In the genomic region with DNA sequence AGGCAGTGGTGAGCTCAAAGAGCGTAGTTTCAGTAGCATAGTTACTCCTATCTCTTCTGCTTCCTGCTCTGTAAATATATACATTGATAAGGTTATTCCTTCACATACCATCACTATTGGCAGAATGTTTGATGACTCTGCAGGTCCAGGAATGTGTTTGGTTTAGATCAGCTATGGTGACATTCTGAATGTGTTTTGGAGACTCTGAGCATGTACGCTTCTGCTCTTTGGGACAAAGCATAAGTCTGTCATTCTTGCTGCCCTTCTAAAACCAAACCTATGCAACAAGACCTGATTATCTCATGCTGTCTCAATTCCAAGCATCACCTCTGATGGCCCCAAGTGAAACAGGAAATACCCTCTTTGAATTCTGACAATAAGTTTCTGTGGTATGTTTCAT, we compare ENCODE assay signal across 23 cellular contexts.
DNase-seq lines count a peak whose midpoint lies in the region; ATAC-seq, FAIRE-seq and TF ChIP-seq lines count a peak whose summit lies in the region.
"Had no signal": no experiment of that assay in that cellular context is flagged by ENCODE, and none has a peak within 500 bp of the region (broad histone marks: within the 10 kb centered on the region; RNA-seq: fewer than 3 reads in every experiment).

No MANE protein-coding gene starts in this region.

- H3K36me3 ChIP-seq in Caco-2 (ENCODE audit: control insufficient read depth, insufficient read depth, low read length) = no peaks in the 10 kb centered on the region
- no peaks in the 10 kb centered on the region for H3K36me3 ChIP-seq in mesodermal cell (ENCODE audit: control insufficient read depth, insufficient read depth, low read length)
- H3K36me3 ChIP-seq: BE2C; BLaER1 treated with 17β-estradiol and CSF1 and Interleukin-3, amounts not matched to agents 10 nM and 100 nM had no signal

- no peak overlapping the region for H3K4me2 ChIP-seq in A549
- H3K4me2 ChIP-seq: BLaER1 treated with 17β-estradiol and CSF1 and Interleukin-3, amounts not matched to agents 10 nM and 100 nM; GM23338 had no signal

- CTCF ChIA-PET in A549 (lab: Yijun Ruan, JAX) = no interaction called here
- CTCF ChIA-PET in Caco-2 (lab: Charles Lee) = interaction anchor here (1.5 kb wide), 1 partner anchor 155 kb away, joined by 9 read pairs; no protein-coding TSS in a partner anchor

- POLR2A ChIA-PET in A549 (lab: Yijun Ruan, JAX) (no interaction called here), Caco-2 (lab: Charles Lee) (interaction anchor here (0.6 to 1.2 kb wide), 2 partner anchors 11 to 201 kb away, joined by 4 to 6 read pairs; no protein-coding TSS in a partner anchor)

- no peak overlapping the region for H3K4me3 ChIP-seq in A549
- no peak overlapping the region for H3K4me3 ChIP-seq in Caco-2 (ENCODE audit: low read depth, low read length)
- no peak overlapping the region for H3K4me3 ChIP-seq in mesodermal cell (ENCODE audit: extremely low read depth, insufficient read depth, low read length, poor library complexity, severe bottlenecking)
- H3K4me3 ChIP-seq: BLaER1 treated with 17β-estradiol and CSF1 and Interleukin-3, amounts not matched to agents 10 nM and 100 nM; GM23338 had no signal

- peaks cover 11% of the 10 kb centered on the region for H3K36me3 Mint-ChIP-seq in Caco-2 (ENCODE audit: insufficient read depth, unreplicated experiment)
- H3K36me3 Mint-ChIP-seq: CD14-positive monocyte; CD8-positive, alpha-beta memory T cell had no signal

- intact Hi-C loops in Caco-2 (cut with micrococcal nuclease; ENCODE audit: unreplicated experiment) = loop anchor here (1.0 to 5.0 kb wide), 5 partner anchors 12 to 1356 kb away; partner anchors contain the start of gene FLRT3

- peak; percentile 73 for FAIRE-seq in A549 (lab: Jason Lieb, UNC)
- FAIRE-seq: GM12891, GM18507, GM19239 had no signal

- WGBS in A549 (ENCODE audit: missing lambda C conversion rate) = 39% methylated on average over 2 of the region's 2 CpGs
- WGBS in mesodermal cell (ENCODE audit: insufficient coverage in 2 of 2), 2 experiments = no CpG with 5 or more reads among the region's 2 CpGs

- H3K9me3 ChIP-seq in A549 (no peaks in the 10 kb centered on the region), Caco-2 (no peaks in the 10 kb centered on the region), mesodermal cell (ENCODE audit: control insufficient read depth, low read length) (no peaks in the 10 kb centered on the region)
- H3K9me3 ChIP-seq: BE2C; BLaER1 treated with 17β-estradiol and CSF1 and Interleukin-3, amounts not matched to agents 10 nM and 100 nM had no signal

- peaks cover 55% of the 10 kb centered on the region for H3K4me1 Mint-ChIP-seq in Caco-2 (ENCODE audit: low read depth, unreplicated experiment)
- H3K4me1 Mint-ChIP-seq: CD14-positive monocyte; CD8-positive, alpha-beta memory T cell had no signal

- no peaks in the 10 kb centered on the region for H3K27me3 ChIP-seq in Caco-2 (replicated peaks; ENCODE audit: control insufficient read depth, insufficient read depth, low read length)
- H3K27me3 ChIP-seq: BE2C; BLaER1 treated with 17β-estradiol and CSF1 and Interleukin-3, amounts not matched to agents 10 nM and 100 nM had no signal

- TF ChIP-seq CTCF in A549 (IDR thresholded peaks at IDR 0.05) (no peak), Caco-2 (IDR thresholded peaks at IDR 0.05; ENCODE audit: insufficient read depth in 1 of 2, low read depth in 1 of 2, low read length in 1 of 2, severe bottlenecking in 1 of 2, unreplicated experiment in 1 of 2) (no peak)

- BruUV-seq in Caco-2 (replicated peaks; lab: Mats Ljungman, UMichigan) = no TSS peak

- H3K27ac Mint-ChIP-seq in Caco-2 (ENCODE audit: unreplicated experiment) = peak overlapping the region; percentile 58
- H3K27ac Mint-ChIP-seq: CD14-positive monocyte; CD4-positive, alpha-beta T cell; CD8-positive, alpha-beta memory T cell; GM23338; H9 had no signal

- no peak for TF ChIP-seq POLR2A in A549 (IDR thresholded peaks at IDR 0.05; ENCODE audit: low read length)

- H3K27me3 Mint-ChIP-seq in Caco-2 (ENCODE audit: insufficient read depth, unreplicated experiment) = no peaks in the 10 kb centered on the region
- H3K27me3 Mint-ChIP-seq: CD4-positive, alpha-beta T cell; CD8-positive, alpha-beta memory T cell had no signal

- no peak for DNase-seq in A549 (ENCODE audit: low read depth in 1 of 2, low spot score in 1 of 2)
- peak; percentile 76 to 81 for DNase-seq in Caco-2
- DNase-seq in kidney tubule cell (ENCODE audit: low spot score) = peak; percentile 16
- DNase-seq in NCI-H82 treated with DMSO at 0.1 percent for 48 hours (lab: John Stamatoyannopoulos, UW; ENCODE audit: unreplicated experiment) = no peak
- no peak for DNase-seq in NCI-H2227 treated with DMSO at 0.1 percent for 48 hours (lab: John Stamatoyannopoulos, UW)
- DNase-seq: AML-193; BE2C; Calu3; CD4-positive, alpha-beta T cell; CD8-positive, alpha-beta memory T cell; DMS79; EL; GDM1; H9 had no signal

- H3K4me3 Mint-ChIP-seq in Caco-2 (ENCODE audit: unreplicated experiment) = peak overlapping the region; percentile 51
- H3K4me3 Mint-ChIP-seq: CD14-positive monocyte; CD4-positive, alpha-beta T cell; CD8-positive, alpha-beta memory T cell; GM23338; H9 had no signal

- ATAC-seq in A549 (no peak), GM18517 (IDR thresholded peaks at IDR 0.05; ENCODE audit: unreplicated experiment) (no peak)
- ATAC-seq: GM23338, HCT116 had no signal

- H3K27ac ChIP-seq in A549 (no peak overlapping the region), mesodermal cell (ENCODE audit: low read depth, low read length, severe bottlenecking) (peak overlapping the region; percentile 52)
- H3K27ac ChIP-seq: BLaER1 treated with 17β-estradiol and CSF1 and Interleukin-3, amounts not matched to agents 10 nM and 100 nM had no signal

- TF ChIP-seq EP300 in A549 (IDR thresholded peaks at IDR 0.05) = no peak

- H3K4me1 ChIP-seq in A549 (no peaks in the 10 kb centered on the region), Caco-2 (peaks cover 59% of the 10 kb centered on the region), mesodermal cell (ENCODE audit: control insufficient read depth, insufficient read depth, low read length, poor library complexity, severe bottlenecking) (peaks cover 17% of the 10 kb centered on the region)
- H3K4me1 ChIP-seq: BE2C; BLaER1 treated with 17β-estradiol and CSF1 and Interleukin-3, amounts not matched to agents 10 nM and 100 nM had no signal

- peaks cover 47% of the 10 kb centered on the region for H3K9me3 Mint-ChIP-seq in Caco-2 (ENCODE audit: unreplicated experiment)

- no peak for TF ChIP-seq RAD21 in A549 (conservative IDR thresholded peaks at IDR 0.05 in 1 of 2, IDR thresholded peaks at IDR 0.05 in 1 of 2)

TF ChIP-seq in A549, 52 proteins besides CTCF, POLR2A, EP300 and RAD21:
- TF ChIP-seq PBX3 (IDR thresholded peaks at IDR 0.05) (no peak), ELK1 (IDR thresholded peaks at IDR 0.05; ENCODE audit: low read depth, low read length) (no peak), KDM1A (IDR thresholded peaks at IDR 0.05; ENCODE audit: low read depth) (no peak), HOXB13 (CRISPR knock-in tag; IDR thresholded peaks at IDR 0.05; ENCODE audit: low read depth) (no peak), REST (IDR thresholded peaks at IDR 0.05) (no peak), RCOR1 (IDR thresholded peaks at IDR 0.05; ENCODE audit: low read depth, low read length) (no peak), CEBPB (IDR thresholded peaks at IDR 0.05) (no peak), HDAC2 (IDR thresholded peaks at IDR 0.05) (no peak), ZNF302 (CRISPR knock-in tag; IDR thresholded peaks at IDR 0.05) (no peak), ZSCAN20 (CRISPR knock-in tag; IDR thresholded peaks at IDR 0.05) (no peak), SREBF2 (IDR thresholded peaks at IDR 0.05) (no peak)

Comparison
In these comparisons a context has a peak if more than half of its experiments do, and no peak if none do; other contexts are left out.
1. DNase-seq: peak in Caco-2 (2 of 2) and kidney tubule cell (single experiment); none in A549 (0 of 2), NCI-H82 treated with DMSO at 0.1 percent for 48 hours (single experiment) and NCI-H2227 treated with DMSO at 0.1 percent for 48 hours (single experiment).